ENCODE assay signal across 1 cellular context in the genomic region with DNA sequence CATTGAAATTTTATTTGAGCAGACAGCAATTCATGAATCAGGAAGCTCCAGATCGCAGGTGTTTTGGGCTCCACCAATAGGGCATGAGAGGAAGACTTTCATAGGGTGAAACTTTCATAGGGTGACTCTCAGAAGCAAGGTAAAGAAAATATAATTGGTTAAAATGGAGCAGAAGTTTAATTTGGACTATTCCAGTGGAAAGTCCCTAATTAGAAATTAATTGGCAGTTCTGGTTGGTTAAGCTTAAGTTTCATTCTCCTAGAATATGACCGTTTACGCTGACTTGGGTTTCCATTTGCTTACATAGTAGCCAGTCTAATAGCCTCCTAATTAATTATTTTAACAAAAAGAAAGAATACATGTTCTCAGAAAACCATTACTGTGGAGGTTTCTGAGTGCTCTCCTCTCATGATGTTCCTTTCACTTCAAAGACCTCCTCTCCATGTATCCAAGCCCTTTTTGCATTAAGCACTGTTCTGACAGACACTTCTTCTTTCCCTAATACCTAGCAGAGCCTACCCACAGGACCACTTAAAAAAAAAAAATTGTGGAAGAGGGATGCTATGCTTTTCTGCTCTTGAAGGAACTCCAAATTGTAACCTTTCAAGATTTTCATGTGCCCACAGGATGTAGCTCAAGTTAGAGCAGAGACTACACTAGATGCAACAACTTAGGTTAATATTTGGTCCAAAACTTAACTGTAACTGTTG.
A peak's percentile ranks its signal among the peaks of the same experiment; 100 is the strongest.
TF ChIP-seq lines count a peak whose summit lies in the region.

No MANE protein-coding gene starts in this region.

TF ChIP-seq in GM12878, 131 proteins besides CTCF, POLR2A, EP300 and RAD21 (continued from another document):
- TF ChIP-seq, protein P1, sequence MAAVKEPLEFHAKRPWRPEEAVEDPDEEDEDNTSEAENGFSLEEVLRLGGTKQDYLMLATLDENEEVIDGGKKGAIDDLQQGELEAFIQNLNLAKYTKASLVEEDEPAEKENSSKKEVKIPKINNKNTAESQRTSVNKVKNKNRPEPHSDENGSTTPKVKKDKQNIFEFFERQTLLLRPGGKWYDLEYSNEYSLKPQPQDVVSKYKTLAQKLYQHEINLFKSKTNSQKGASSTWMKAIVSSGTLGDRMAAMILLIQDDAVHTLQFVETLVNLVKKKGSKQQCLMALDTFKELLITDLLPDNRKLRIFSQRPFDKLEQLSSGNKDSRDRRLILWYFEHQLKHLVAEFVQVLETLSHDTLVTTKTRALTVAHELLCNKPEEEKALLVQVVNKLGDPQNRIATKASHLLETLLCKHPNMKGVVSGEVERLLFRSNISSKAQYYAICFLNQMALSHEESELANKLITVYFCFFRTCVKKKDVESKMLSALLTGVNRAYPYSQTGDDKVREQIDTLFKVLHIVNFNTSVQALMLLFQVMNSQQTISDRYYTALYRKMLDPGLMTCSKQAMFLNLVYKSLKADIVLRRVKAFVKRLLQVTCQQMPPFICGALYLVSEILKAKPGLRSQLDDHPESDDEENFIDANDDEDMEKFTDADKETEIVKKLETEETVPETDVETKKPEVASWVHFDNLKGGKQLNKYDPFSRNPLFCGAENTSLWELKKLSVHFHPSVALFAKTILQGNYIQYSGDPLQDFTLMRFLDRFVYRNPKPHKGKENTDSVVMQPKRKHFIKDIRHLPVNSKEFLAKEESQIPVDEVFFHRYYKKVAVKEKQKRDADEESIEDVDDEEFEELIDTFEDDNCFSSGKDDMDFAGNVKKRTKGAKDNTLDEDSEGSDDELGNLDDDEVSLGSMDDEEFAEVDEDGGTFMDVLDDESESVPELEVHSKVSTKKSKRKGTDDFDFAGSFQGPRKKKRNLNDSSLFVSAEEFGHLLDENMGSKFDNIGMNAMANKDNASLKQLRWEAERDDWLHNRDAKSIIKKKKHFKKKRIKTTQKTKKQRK (IDR thresholded peaks at IDR 0.05; ENCODE audit: low read depth, low read length): no peak
- TF ChIP-seq CBX5 (IDR thresholded peaks at IDR 0.05; ENCODE audit: low read depth) (no peak), RBBP5 (conservative IDR thresholded peaks at IDR 0.05) (no peak), NRF1 (conservative IDR thresholded peaks at IDR 0.05; ENCODE audit: low read depth, low read length) (no peak), ASH2L (IDR thresholded peaks at IDR 0.05; ENCODE audit: borderline replicate concordance, low read depth) (no peak), ETV6 (conservative IDR thresholded peaks at IDR 0.05 in 1 of 2, IDR thresholded peaks at IDR 0.05 in 1 of 2; ENCODE audit: borderline replicate concordance in 1 of 2, low read depth in 1 of 2) (no peak), ATF7 (IDR thresholded peaks at IDR 0.05; ENCODE audit: low read depth) (peak; percentile 70), CHD1 (IDR thresholded peaks at IDR 0.05; ENCODE audit: low read depth, low read length) (no peak), SP1 (IDR thresholded peaks at IDR 0.05; ENCODE audit: low read depth, low read length) (no peak), WRNIP1 (IDR thresholded peaks at IDR 0.05; ENCODE audit: borderline replicate concordance, low read depth, low read length) (no peak), KDM1A (IDR thresholded peaks at IDR 0.05; ENCODE audit: borderline replicate concordance) (no peak), BMI1 (IDR thresholded peaks at IDR 0.05; ENCODE audit: borderline replicate concordance) (peak; percentile 44; the same call in 1 of the 2 replicates), POU2F2 (IDR thresholded peaks at IDR 0.05; ENCODE audit: borderline replicate concordance, low read depth, low read length) (no peak), NFYA (IDR thresholded peaks at IDR 0.05; ENCODE audit: borderline replicate concordance, low read depth, low read length) (peak; percentile 24), CEBPB (IDR thresholded peaks at IDR 0.05; ENCODE audit: borderline replicate concordance in 1 of 2, low read depth in 2 of 2, low read length in 2 of 2) (no peak), NR2F1 (conservative IDR thresholded peaks at IDR 0.05) (0 out of 2 replicates have a peak, but pooled peaks have one; percentile 12), BRCA1 (IDR thresholded peaks at IDR 0.05; ENCODE audit: low read depth, low read length) (no peak), CBX3 (IDR thresholded peaks at IDR 0.05; ENCODE audit: borderline replicate concordance, low read depth) (no peak), SRF (IDR thresholded peaks at IDR 0.05; ENCODE audit: low read depth in 2 of 2, low read length in 2 of 2) (no peak), BCL11A (IDR thresholded peaks at IDR 0.05; ENCODE audit: low read depth, low read length) (peak; percentile 73; the same call in 1 of the 2 replicates), ZNF207 (IDR thresholded peaks at IDR 0.05; ENCODE audit: borderline replicate concordance) (no peak), PML (IDR thresholded peaks at IDR 0.05; ENCODE audit: low read length) (no peak), GABPA (IDR thresholded peaks at IDR 0.05; ENCODE audit: low read depth) (no peak), RFX5 (IDR thresholded peaks at IDR 0.05; ENCODE audit: low read depth, low read length) (no peak), LARP7 (IDR thresholded peaks at IDR 0.05) (no peak), JUND (IDR thresholded peaks at IDR 0.05; ENCODE audit: low read depth, low read length) (no peak), DPF2 (IDR thresholded peaks at IDR 0.05) (peak; percentile 52; the same call in 1 of the 2 replicates), CHD2 (IDR thresholded peaks at IDR 0.05; ENCODE audit: borderline replicate concordance, low read depth, low read length) (no peak), MYB (IDR thresholded peaks at IDR 0.05; ENCODE audit: borderline replicate concordance, low read depth, low read length) (no peak), STAT3 (IDR thresholded peaks at IDR 0.05; ENCODE audit: low read depth, low read length) (no peak), PAX5 (IDR thresholded peaks at IDR 0.05; ENCODE audit: borderline replicate concordance, low read depth, low read length) (0 out of 2 replicates have a peak, but pooled peaks have one; percentile 19)
- TF ChIP-seq, protein P2, sequence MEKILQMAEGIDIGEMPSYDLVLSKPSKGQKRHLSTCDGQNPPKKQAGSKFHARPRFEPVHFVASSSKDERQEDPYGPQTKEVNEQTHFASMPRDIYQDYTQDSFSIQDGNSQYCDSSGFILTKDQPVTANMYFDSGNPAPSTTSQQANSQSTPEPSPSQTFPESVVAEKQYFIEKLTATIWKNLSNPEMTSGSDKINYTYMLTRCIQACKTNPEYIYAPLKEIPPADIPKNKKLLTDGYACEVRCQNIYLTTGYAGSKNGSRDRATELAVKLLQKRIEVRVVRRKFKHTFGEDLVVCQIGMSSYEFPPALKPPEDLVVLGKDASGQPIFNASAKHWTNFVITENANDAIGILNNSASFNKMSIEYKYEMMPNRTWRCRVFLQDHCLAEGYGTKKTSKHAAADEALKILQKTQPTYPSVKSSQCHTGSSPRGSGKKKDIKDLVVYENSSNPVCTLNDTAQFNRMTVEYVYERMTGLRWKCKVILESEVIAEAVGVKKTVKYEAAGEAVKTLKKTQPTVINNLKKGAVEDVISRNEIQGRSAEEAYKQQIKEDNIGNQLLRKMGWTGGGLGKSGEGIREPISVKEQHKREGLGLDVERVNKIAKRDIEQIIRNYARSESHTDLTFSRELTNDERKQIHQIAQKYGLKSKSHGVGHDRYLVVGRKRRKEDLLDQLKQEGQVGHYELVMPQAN (conservative IDR thresholded peaks at IDR 0.05): no peak; the same call in 1 of the 2 replicates
- TF ChIP-seq, protein P3, sequence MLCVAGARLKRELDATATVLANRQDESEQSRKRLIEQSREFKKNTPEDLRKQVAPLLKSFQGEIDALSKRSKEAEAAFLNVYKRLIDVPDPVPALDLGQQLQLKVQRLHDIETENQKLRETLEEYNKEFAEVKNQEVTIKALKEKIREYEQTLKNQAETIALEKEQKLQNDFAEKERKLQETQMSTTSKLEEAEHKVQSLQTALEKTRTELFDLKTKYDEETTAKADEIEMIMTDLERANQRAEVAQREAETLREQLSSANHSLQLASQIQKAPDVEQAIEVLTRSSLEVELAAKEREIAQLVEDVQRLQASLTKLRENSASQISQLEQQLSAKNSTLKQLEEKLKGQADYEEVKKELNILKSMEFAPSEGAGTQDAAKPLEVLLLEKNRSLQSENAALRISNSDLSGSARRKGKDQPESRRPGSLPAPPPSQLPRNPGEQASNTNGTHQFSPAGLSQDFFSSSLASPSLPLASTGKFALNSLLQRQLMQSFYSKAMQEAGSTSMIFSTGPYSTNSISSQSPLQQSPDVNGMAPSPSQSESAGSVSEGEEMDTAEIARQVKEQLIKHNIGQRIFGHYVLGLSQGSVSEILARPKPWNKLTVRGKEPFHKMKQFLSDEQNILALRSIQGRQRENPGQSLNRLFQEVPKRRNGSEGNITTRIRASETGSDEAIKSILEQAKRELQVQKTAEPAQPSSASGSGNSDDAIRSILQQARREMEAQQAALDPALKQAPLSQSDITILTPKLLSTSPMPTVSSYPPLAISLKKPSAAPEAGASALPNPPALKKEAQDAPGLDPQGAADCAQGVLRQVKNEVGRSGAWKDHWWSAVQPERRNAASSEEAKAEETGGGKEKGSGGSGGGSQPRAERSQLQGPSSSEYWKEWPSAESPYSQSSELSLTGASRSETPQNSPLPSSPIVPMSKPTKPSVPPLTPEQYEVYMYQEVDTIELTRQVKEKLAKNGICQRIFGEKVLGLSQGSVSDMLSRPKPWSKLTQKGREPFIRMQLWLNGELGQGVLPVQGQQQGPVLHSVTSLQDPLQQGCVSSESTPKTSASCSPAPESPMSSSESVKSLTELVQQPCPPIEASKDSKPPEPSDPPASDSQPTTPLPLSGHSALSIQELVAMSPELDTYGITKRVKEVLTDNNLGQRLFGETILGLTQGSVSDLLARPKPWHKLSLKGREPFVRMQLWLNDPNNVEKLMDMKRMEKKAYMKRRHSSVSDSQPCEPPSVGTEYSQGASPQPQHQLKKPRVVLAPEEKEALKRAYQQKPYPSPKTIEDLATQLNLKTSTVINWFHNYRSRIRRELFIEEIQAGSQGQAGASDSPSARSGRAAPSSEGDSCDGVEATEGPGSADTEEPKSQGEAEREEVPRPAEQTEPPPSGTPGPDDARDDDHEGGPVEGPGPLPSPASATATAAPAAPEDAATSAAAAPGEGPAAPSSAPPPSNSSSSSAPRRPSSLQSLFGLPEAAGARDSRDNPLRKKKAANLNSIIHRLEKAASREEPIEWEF (IDR thresholded peaks at IDR 0.05; ENCODE audit: insufficient replicate concordance, low read depth, low read length): no peak
- TF ChIP-seq, protein P4, sequence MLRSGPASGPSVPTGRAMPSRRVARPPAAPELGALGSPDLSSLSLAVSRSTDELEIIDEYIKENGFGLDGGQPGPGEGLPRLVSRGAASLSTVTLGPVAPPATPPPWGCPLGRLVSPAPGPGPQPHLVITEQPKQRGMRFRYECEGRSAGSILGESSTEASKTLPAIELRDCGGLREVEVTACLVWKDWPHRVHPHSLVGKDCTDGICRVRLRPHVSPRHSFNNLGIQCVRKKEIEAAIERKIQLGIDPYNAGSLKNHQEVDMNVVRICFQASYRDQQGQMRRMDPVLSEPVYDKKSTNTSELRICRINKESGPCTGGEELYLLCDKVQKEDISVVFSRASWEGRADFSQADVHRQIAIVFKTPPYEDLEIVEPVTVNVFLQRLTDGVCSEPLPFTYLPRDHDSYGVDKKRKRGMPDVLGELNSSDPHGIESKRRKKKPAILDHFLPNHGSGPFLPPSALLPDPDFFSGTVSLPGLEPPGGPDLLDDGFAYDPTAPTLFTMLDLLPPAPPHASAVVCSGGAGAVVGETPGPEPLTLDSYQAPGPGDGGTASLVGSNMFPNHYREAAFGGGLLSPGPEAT (IDR thresholded peaks at IDR 0.05; ENCODE audit: low read depth): peak; percentile 97
- TF ChIP-seq, protein P5, sequence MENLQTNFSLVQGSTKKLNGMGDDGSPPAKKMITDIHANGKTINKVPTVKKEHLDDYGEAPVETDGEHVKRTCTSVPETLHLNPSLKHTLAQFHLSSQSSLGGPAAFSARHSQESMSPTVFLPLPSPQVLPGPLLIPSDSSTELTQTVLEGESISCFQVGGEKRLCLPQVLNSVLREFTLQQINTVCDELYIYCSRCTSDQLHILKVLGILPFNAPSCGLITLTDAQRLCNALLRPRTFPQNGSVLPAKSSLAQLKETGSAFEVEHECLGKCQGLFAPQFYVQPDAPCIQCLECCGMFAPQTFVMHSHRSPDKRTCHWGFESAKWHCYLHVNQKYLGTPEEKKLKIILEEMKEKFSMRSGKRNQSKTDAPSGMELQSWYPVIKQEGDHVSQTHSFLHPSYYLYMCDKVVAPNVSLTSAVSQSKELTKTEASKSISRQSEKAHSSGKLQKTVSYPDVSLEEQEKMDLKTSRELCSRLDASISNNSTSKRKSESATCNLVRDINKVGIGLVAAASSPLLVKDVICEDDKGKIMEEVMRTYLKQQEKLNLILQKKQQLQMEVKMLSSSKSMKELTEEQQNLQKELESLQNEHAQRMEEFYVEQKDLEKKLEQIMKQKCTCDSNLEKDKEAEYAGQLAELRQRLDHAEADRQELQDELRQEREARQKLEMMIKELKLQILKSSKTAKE (IDR thresholded peaks at IDR 0.05; ENCODE audit: low read depth, poor library complexity, severe bottlenecking): peak; percentile 65
